Comparison of ENCODE assay signal across 8 cellular contexts in genomic region chr20:46688151-46689081, GRCh38. TPM values are rescaled to one million over a fixed set of nuclear protein-coding genes. Genes with fewer than 3 reads are reported as not detected.
DNase-seq lines count a peak whose midpoint lies in the region; ATAC-seq and TF ChIP-seq lines count a peak whose summit lies in the region.

No MANE protein-coding gene starts in this region.

- peak overlapping the region; percentile 90 for H3K27ac ChIP-seq in colonic mucosa

- H3K4me3 ChIP-seq in colonic mucosa (peak overlapping the region; percentile 59), mucosa of stomach (ENCODE audit: low read length) (peak overlapping the region; percentile 76)

- H3K27me3 ChIP-seq in colonic mucosa (no peaks in the 10 kb centered on the region), mucosa of stomach (ENCODE audit: control insufficient read depth, insufficient read depth, low read length) (no peaks in the 10 kb centered on the region)

- ATAC-seq in GM19035 (IDR thresholded peaks at IDR 0.05; ENCODE audit: unreplicated experiment) (no peak), HG02973 (IDR thresholded peaks at IDR 0.05; ENCODE audit: unreplicated experiment) (no peak)

- H3K36me3 ChIP-seq in colonic mucosa (no peaks in the 10 kb centered on the region), mucosa of stomach (ENCODE audit: control insufficient read depth, insufficient read depth, low read length) (no peaks in the 10 kb centered on the region)

- H3K4me1 ChIP-seq in colonic mucosa (peaks cover 10% of the 10 kb centered on the region), mucosa of stomach (ENCODE audit: control insufficient read depth, insufficient read depth, low read length) (peaks cover 23% of the 10 kb centered on the region)

- DNase-seq in NCI-H2171 treated with DMSO at 0.1 percent for 48 hours (lab: John Stamatoyannopoulos, UW) (peak; percentile 49), NCI-H2171 (lab: John Stamatoyannopoulos, UW) (no peak), NCI-H69 (lab: John Stamatoyannopoulos, UW) (peak; percentile 38), colonic mucosa (no peak)
- DNase-seq in stimulated activated CD4-positive, alpha-beta T cell treated with anti-CD3 and anti-CD28 coated beads, Interleukin-4, amount 100 ng/mL, for 24 hours = no peak

- H3K9ac ChIP-seq in colonic mucosa (ENCODE audit: low read depth in 2 of 2, low read length in 2 of 2) = peak overlapping the region; percentile 86 to 98
- peak overlapping the region; percentile 77 for H3K9ac ChIP-seq in mucosa of stomach (ENCODE audit: low read length)

- TF ChIP-seq CTCF in colonic mucosa (IDR thresholded peaks at IDR 0.05) = no peak

- intact Hi-C loops in colonic mucosa (cut with DNase I) = loop anchor here (10.0 kb wide), 1 partner anchor 124 kb away; no protein-coding TSS in a partner anchor

- H3K9me3 ChIP-seq in colonic mucosa (no peaks in the 10 kb centered on the region), mucosa of stomach (ENCODE audit: control insufficient read depth, low read length) (no peaks in the 10 kb centered on the region)

RNA-seq across cellular contexts. Expression of gene TP53RK, which starts 0.8 kb away (rescaled TPM):
- 10 to 100 TPM in 1 of 2 donors, 1 to 10 TPM in 1; 9.2 to 11.1 TPM for total RNA-seq in colonic mucosa

RNA-seq across cellular contexts. Expression of gene SLC2A10, which starts 21.0 kb away (rescaled TPM):
- total RNA-seq in colonic mucosa = 10 to 100 TPM; 28.3 to 43.6 TPM

RNA-seq across cellular contexts. Expression of gene SLC13A3, which starts 37.2 kb away (rescaled TPM):
- total RNA-seq in colonic mucosa = under 1 TPM; 0.08 to 0.25 TPM

Comparison
In these comparisons a context has a peak if more than half of its experiments do, and no peak if none do; other contexts are left out.
1. DNase-seq: peak in NCI-H2171 treated with DMSO at 0.1 percent for 48 hours (single experiment) and NCI-H69 (single experiment); none in NCI-H2171 (single experiment), colonic mucosa (single experiment) and stimulated activated CD4-positive, alpha-beta T cell treated with anti-CD3 and anti-CD28 coated beads, Interleukin-4, amount 100 ng/mL, for 24 hours (single experiment).